Comparison of ENCODE assay signal across 1 cellular context in the genomic region with DNA sequence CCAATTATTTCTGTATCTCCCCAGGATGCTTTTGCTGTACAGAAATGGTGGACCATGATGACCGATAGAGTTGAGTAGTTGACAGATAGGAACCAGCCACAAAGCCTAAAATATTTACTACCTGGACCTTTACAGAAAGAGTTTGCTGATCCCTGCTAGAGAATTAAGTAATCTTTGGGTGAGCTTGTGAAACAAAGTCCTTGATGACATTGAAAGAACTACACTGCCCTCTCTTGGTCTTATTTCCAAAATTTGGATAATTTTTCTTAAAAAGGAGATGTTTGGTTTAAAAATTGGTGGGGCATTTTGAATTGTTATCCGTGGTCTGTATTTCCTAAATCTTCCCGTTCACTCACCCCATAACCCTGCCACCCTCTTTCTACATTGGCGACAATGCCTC.
A peak's percentile ranks its signal among the peaks of the same experiment; 100 is the strongest.
TF ChIP-seq lines count a peak whose summit lies in the region.

No MANE protein-coding gene starts in this region.

TF ChIP-seq in K562, 482 proteins besides CTCF, POLR2A, EP300 and RAD21 (continued from another document):
- TF ChIP-seq, protein P1, sequence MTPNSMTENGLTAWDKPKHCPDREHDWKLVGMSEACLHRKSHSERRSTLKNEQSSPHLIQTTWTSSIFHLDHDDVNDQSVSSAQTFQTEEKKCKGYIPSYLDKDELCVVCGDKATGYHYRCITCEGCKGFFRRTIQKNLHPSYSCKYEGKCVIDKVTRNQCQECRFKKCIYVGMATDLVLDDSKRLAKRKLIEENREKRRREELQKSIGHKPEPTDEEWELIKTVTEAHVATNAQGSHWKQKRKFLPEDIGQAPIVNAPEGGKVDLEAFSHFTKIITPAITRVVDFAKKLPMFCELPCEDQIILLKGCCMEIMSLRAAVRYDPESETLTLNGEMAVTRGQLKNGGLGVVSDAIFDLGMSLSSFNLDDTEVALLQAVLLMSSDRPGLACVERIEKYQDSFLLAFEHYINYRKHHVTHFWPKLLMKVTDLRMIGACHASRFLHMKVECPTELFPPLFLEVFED (CRISPR knock-in tag; conservative IDR thresholded peaks at IDR 0.05): no peak
- TF ChIP-seq NRF1 (conservative IDR thresholded peaks at IDR 0.05 in 1 of 2, IDR thresholded peaks at IDR 0.05 in 1 of 2): no peak
- no peak for TF ChIP-seq FOXJ3 (CRISPR knock-in tag; IDR thresholded peaks at IDR 0.05)
- TF ChIP-seq, protein P2, sequence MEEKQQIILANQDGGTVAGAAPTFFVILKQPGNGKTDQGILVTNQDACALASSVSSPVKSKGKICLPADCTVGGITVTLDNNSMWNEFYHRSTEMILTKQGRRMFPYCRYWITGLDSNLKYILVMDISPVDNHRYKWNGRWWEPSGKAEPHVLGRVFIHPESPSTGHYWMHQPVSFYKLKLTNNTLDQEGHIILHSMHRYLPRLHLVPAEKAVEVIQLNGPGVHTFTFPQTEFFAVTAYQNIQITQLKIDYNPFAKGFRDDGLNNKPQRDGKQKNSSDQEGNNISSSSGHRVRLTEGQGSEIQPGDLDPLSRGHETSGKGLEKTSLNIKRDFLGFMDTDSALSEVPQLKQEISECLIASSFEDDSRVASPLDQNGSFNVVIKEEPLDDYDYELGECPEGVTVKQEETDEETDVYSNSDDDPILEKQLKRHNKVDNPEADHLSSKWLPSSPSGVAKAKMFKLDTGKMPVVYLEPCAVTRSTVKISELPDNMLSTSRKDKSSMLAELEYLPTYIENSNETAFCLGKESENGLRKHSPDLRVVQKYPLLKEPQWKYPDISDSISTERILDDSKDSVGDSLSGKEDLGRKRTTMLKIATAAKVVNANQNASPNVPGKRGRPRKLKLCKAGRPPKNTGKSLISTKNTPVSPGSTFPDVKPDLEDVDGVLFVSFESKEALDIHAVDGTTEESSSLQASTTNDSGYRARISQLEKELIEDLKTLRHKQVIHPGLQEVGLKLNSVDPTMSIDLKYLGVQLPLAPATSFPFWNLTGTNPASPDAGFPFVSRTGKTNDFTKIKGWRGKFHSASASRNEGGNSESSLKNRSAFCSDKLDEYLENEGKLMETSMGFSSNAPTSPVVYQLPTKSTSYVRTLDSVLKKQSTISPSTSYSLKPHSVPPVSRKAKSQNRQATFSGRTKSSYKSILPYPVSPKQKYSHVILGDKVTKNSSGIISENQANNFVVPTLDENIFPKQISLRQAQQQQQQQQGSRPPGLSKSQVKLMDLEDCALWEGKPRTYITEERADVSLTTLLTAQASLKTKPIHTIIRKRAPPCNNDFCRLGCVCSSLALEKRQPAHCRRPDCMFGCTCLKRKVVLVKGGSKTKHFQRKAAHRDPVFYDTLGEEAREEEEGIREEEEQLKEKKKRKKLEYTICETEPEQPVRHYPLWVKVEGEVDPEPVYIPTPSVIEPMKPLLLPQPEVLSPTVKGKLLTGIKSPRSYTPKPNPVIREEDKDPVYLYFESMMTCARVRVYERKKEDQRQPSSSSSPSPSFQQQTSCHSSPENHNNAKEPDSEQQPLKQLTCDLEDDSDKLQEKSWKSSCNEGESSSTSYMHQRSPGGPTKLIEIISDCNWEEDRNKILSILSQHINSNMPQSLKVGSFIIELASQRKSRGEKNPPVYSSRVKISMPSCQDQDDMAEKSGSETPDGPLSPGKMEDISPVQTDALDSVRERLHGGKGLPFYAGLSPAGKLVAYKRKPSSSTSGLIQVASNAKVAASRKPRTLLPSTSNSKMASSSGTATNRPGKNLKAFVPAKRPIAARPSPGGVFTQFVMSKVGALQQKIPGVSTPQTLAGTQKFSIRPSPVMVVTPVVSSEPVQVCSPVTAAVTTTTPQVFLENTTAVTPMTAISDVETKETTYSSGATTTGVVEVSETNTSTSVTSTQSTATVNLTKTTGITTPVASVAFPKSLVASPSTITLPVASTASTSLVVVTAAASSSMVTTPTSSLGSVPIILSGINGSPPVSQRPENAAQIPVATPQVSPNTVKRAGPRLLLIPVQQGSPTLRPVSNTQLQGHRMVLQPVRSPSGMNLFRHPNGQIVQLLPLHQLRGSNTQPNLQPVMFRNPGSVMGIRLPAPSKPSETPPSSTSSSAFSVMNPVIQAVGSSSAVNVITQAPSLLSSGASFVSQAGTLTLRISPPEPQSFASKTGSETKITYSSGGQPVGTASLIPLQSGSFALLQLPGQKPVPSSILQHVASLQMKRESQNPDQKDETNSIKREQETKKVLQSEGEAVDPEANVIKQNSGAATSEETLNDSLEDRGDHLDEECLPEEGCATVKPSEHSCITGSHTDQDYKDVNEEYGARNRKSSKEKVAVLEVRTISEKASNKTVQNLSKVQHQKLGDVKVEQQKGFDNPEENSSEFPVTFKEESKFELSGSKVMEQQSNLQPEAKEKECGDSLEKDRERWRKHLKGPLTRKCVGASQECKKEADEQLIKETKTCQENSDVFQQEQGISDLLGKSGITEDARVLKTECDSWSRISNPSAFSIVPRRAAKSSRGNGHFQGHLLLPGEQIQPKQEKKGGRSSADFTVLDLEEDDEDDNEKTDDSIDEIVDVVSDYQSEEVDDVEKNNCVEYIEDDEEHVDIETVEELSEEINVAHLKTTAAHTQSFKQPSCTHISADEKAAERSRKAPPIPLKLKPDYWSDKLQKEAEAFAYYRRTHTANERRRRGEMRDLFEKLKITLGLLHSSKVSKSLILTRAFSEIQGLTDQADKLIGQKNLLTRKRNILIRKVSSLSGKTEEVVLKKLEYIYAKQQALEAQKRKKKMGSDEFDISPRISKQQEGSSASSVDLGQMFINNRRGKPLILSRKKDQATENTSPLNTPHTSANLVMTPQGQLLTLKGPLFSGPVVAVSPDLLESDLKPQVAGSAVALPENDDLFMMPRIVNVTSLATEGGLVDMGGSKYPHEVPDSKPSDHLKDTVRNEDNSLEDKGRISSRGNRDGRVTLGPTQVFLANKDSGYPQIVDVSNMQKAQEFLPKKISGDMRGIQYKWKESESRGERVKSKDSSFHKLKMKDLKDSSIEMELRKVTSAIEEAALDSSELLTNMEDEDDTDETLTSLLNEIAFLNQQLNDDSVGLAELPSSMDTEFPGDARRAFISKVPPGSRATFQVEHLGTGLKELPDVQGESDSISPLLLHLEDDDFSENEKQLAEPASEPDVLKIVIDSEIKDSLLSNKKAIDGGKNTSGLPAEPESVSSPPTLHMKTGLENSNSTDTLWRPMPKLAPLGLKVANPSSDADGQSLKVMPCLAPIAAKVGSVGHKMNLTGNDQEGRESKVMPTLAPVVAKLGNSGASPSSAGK (IDR thresholded peaks at IDR 0.05): no peak
- TF ChIP-seq NR2F6 (CRISPR knock-in tag; IDR thresholded peaks at IDR 0.05): no peak
- no peak for TF ChIP-seq NFE2 (IDR thresholded peaks at IDR 0.05; ENCODE audit: low read depth)
- TF ChIP-seq KAT8 (IDR thresholded peaks at IDR 0.05; ENCODE audit: low read depth): no peak
- TF ChIP-seq KDM5B (IDR thresholded peaks at IDR 0.05; ENCODE audit: insufficient replicate concordance, low read depth, low read length): no peak
- TF ChIP-seq EP400 (IDR thresholded peaks at IDR 0.05): no peak; the same call in 1 of the 2 replicates
- TF ChIP-seq SIN3B (IDR thresholded peaks at IDR 0.05; ENCODE audit: low read depth): no peak
- TF ChIP-seq PTBP1 (IDR thresholded peaks at IDR 0.05; ENCODE audit: low read depth, low read length): no peak
- no peak for TF ChIP-seq THRAP3 (IDR thresholded peaks at IDR 0.05; ENCODE audit: borderline replicate concordance)
- peak; percentile 58; the same call in 1 of the 2 replicates for TF ChIP-seq CEBPG (CRISPR knock-in tag; IDR thresholded peaks at IDR 0.05)
- peak; percentile 93 to 98 for TF ChIP-seq CEBPG (tag; conservative IDR thresholded peaks at IDR 0.05 in 1 of 2, IDR thresholded peaks at IDR 0.05 in 1 of 2)
- TF ChIP-seq ESRRA (IDR thresholded peaks at IDR 0.05; ENCODE audit: borderline replicate concordance, low read depth): no peak
- TF ChIP-seq, protein P3, sequence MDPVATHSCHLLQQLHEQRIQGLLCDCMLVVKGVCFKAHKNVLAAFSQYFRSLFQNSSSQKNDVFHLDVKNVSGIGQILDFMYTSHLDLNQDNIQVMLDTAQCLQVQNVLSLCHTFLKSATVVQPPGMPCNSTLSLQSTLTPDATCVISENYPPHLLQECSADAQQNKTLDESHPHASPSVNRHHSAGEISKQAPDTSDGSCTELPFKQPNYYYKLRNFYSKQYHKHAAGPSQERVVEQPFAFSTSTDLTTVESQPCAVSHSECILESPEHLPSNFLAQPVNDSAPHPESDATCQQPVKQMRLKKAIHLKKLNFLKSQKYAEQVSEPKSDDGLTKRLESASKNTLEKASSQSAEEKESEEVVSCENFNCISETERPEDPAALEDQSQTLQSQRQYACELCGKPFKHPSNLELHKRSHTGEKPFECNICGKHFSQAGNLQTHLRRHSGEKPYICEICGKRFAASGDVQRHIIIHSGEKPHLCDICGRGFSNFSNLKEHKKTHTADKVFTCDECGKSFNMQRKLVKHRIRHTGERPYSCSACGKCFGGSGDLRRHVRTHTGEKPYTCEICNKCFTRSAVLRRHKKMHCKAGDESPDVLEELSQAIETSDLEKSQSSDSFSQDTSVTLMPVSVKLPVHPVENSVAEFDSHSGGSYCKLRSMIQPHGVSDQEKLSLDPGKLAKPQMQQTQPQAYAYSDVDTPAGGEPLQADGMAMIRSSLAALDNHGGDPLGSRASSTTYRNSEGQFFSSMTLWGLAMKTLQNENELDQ (CRISPR knock-in tag; IDR thresholded peaks at IDR 0.05; ENCODE audit: borderline replicate concordance): no peak
- TF ChIP-seq SMC3 (conservative IDR thresholded peaks at IDR 0.05; ENCODE audit: insufficient read depth, low read depth, low read length): peak; percentile 63; the same call in 1 of the 2 replicates
- TF ChIP-seq, protein P4, sequence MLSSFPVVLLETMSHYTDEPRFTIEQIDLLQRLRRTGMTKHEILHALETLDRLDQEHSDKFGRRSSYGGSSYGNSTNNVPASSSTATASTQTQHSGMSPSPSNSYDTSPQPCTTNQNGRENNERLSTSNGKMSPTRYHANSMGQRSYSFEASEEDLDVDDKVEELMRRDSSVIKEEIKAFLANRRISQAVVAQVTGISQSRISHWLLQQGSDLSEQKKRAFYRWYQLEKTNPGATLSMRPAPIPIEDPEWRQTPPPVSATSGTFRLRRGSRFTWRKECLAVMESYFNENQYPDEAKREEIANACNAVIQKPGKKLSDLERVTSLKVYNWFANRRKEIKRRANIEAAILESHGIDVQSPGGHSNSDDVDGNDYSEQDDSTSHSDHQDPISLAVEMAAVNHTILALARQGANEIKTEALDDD (IDR thresholded peaks at IDR 0.05): peak; percentile 31; the same call in 1 of the 2 replicates
- no peak for TF ChIP-seq ZNF274 (IDR thresholded peaks at IDR 0.05; ENCODE audit: borderline replicate concordance, low read depth, low read length)
- no peak for TF ChIP-seq SP2 (IDR thresholded peaks at IDR 0.05; ENCODE audit: extremely low read depth, low read depth, low read length, poor library complexity, severe bottlenecking)
- TF ChIP-seq PTTG1 (tag; IDR thresholded peaks at IDR 0.05; ENCODE audit: low read depth): no peak
- no peak for TF ChIP-seq NR1H2 (CRISPR knock-in tag; IDR thresholded peaks at IDR 0.05)
TF ChIP-seq in K562: peak in this region for 12.
